ENCODE assay signal across 9 cellular contexts in the genomic region with DNA sequence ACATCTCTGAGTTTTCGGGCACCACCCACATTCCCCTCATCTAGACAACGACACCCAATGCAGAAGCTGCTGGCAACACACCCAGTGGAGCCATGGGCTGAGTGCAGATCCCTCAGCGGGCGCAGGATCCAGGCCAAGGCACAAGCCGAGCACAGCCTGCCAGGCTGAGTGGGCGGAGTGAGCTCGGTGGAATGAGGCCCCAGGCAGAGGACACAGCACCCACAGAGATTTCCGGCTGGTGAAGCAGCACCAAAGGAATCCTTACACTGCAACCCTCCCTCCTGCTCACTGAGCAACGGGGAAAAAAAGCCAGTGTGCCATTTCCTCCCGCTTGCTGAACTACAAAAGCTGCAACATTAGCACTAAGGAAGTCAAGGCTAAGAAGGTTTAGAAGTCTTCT. TPM values are rescaled to one million over a fixed set of nuclear protein-coding genes. Genes with fewer than 3 reads are reported as not detected.
A peak's percentile ranks its signal among the peaks of the same experiment; 100 is the strongest.
DNase-seq lines count a peak whose midpoint lies in the region; ATAC-seq and TF ChIP-seq lines count a peak whose summit lies in the region.
"Had no signal": no experiment of that assay in that cellular context is flagged by ENCODE, and none has a peak within 500 bp of the region (broad histone marks: within the 10 kb centered on the region; RNA-seq: fewer than 3 reads in every experiment).

No MANE protein-coding gene starts in this region.

- peak; percentile 24 to 75 (median 50) for DNase-seq in T-cell
- DNase-seq in kidney glomerular epithelial cell (lab: John Stamatoyannopoulos, UW), result peak; percentile 76
- peak; percentile 64 for DNase-seq in stimulated activated CD8-positive, alpha-beta memory T cell treated with anti-CD3 and anti-CD28 coated beads, Interleukin-4, amount 100 ng/mL, for 48 hours
- no peak for DNase-seq in endothelial cell (ENCODE audit: low spot score)
- no peak for DNase-seq in GM13976 (ENCODE audit: low spot score)

- H3K27ac Mint-ChIP-seq in T-cell (no peak overlapping the region), endothelial cell (ENCODE audit: unreplicated experiment) (no peak overlapping the region)
- H3K27ac Mint-ChIP-seq: dendritic cell treated with granulocyte-macrophage colony-stimulating factor and Interleukin-4, amounts not matched to agents 40 ng/mL and 50 ng/mL, for 4 days had no signal

- CTCF ChIA-PET in T-cell (lab: Charles Lee), result interaction anchor here (0.8 to 2.3 kb wide), 2 partner anchors 17 to 22 kb away, joined by 3 to 6 read pairs; no protein-coding TSS in a partner anchor

- H3K4me1 Mint-ChIP-seq in T-cell (peaks cover 16 to 23% (median 21%) of the 10 kb centered on the region in 3 donors), endothelial cell (ENCODE audit: unreplicated experiment) (peaks cover 9% of the 10 kb centered on the region)

- H3K36me3 Mint-ChIP-seq in T-cell (peaks cover 22% of the 10 kb centered on the region), endothelial cell (ENCODE audit: low read depth, unreplicated experiment) (peaks cover 17% of the 10 kb centered on the region)

- peak overlapping the region; percentile 86 to 99 (median 90) for H3K4me2 ChIP-seq in BLaER1 treated with 17β-estradiol and CSF1 and Interleukin-3, amounts not matched to agents 10 nM and 100 nM

- in situ Hi-C loops in GM13976 (cut with MboI; ENCODE audit: low sequenced_read_pairs, unreplicated experiment), result no loop called here

- TF ChIP-seq CTCF in endothelial cell (IDR thresholded peaks at IDR 0.05; ENCODE audit: unreplicated experiment) (no peak), GM13976 (IDR thresholded peaks at IDR 0.05; ENCODE audit: borderline replicate concordance, control extremely low read depth, extremely low read depth, insufficient read depth, missing control alignments) (no peak)

- POLR2A ChIA-PET in T-cell (lab: Charles Lee), result interaction anchor here in 1 of 2 donors (0.8 kb wide), 1 partner anchor 525 kb away, joined by 3 read pairs; a partner anchor contains a TSS

- H3K4me3 Mint-ChIP-seq in T-cell (peak overlapping the region in 2 of 3 donors; percentile 24 to 48), endothelial cell (ENCODE audit: unreplicated experiment) (no peak overlapping the region)
- H3K4me3 Mint-ChIP-seq: dendritic cell treated with granulocyte-macrophage colony-stimulating factor and Interleukin-4, amounts not matched to agents 40 ng/mL and 50 ng/mL, for 4 days had no signal

- peak overlapping the region; percentile 38 to 75 (median 68); a peak in 21 of 22 replicates for H3K9ac ChIP-seq in BLaER1 treated with 17β-estradiol and CSF1 and Interleukin-3, amounts not matched to agents 10 nM and 100 nM

- peaks cover 0 to 62% (median 0%) of the 10 kb centered on the region in 11 experiments; a peak in 8 of 22 replicates for H4K20me1 ChIP-seq in BLaER1 treated with 17β-estradiol and CSF1 and Interleukin-3, amounts not matched to agents 10 nM and 100 nM

- peaks cover 36 to 57% (median 40%) of the 10 kb centered on the region in 10 experiments for H3K4me1 ChIP-seq in BLaER1 treated with 17β-estradiol and CSF1 and Interleukin-3, amounts not matched to agents 10 nM and 100 nM

- peak overlapping the region; percentile 34 to 58 (median 43); a peak in 17 of 20 replicates for H3K4me3 ChIP-seq in BLaER1 treated with 17β-estradiol and CSF1 and Interleukin-3, amounts not matched to agents 10 nM and 100 nM

- peak overlapping the region; percentile 56 to 85 (median 79); a peak in 21 of 22 replicates for H3K27ac ChIP-seq in BLaER1 treated with 17β-estradiol and CSF1 and Interleukin-3, amounts not matched to agents 10 nM and 100 nM
- H3K27ac ChIP-seq in angular gyrus (ENCODE audit: low read depth, low read length), result peak overlapping the region; percentile 8

- H3K27me3 ChIP-seq in BLaER1 treated with 17β-estradiol and CSF1 and Interleukin-3, amounts not matched to agents 10 nM and 100 nM, result no peaks in the 10 kb centered on the region

- H3K9me3 Mint-ChIP-seq in T-cell, result peaks cover 2 to 11% (median 4%) of the 10 kb centered on the region in 3 donors
- no peaks in the 10 kb centered on the region for H3K9me3 Mint-ChIP-seq in endothelial cell (ENCODE audit: unreplicated experiment)

- H3K36me3 ChIP-seq in BLaER1 treated with 17β-estradiol and CSF1 and Interleukin-3, amounts not matched to agents 10 nM and 100 nM, result peaks cover 7 to 65% (median 32%) of the 10 kb centered on the region in 11 experiments; a peak in 21 of 22 replicates

- H3K27me3 Mint-ChIP-seq in T-cell, result no peaks in the 10 kb centered on the region
- H3K27me3 Mint-ChIP-seq in endothelial cell (ENCODE audit: unreplicated experiment), result peaks cover 2% of the 10 kb centered on the region
- H3K27me3 Mint-ChIP-seq: dendritic cell treated with granulocyte-macrophage colony-stimulating factor and Interleukin-4, amounts not matched to agents 40 ng/mL and 50 ng/mL, for 4 days had no signal

- peaks cover 4 to 81% (median 72%) of the 10 kb centered on the region in 11 experiments; a peak in 20 of 22 replicates for H3K9me3 ChIP-seq in BLaER1 treated with 17β-estradiol and CSF1 and Interleukin-3, amounts not matched to agents 10 nM and 100 nM (replicated peaks in 1 of 11)

- ATAC-seq in T-cell (replicated peaks in 1 of 4) (peak; percentile 88 to 99 (median 96)), GM19452 (IDR thresholded peaks at IDR 0.05; ENCODE audit: unreplicated experiment) (no peak)

RNA-seq across cellular contexts. Expression of a gene that starts 34.2 kb away (rescaled TPM):
- total RNA-seq in T-cell, result 10 to 100 TPM; 17.6 to 24.2 (median 19.6) TPM
- total RNA-seq in endothelial cell (ENCODE audit: unreplicated experiment), result 44.5 TPM

Comparison
In these comparisons a context has a peak if more than half of its experiments do, and no peak if none do; other contexts are left out.
1. DNase-seq: peak in T-cell (34 of 34), kidney glomerular epithelial cell (single experiment) and stimulated activated CD8-positive, alpha-beta memory T cell treated with anti-CD3 and anti-CD28 coated beads, Interleukin-4, amount 100 ng/mL, for 48 hours (single experiment); none in endothelial cell (single experiment) and GM13976 (single experiment).